In the genomic region with DNA sequence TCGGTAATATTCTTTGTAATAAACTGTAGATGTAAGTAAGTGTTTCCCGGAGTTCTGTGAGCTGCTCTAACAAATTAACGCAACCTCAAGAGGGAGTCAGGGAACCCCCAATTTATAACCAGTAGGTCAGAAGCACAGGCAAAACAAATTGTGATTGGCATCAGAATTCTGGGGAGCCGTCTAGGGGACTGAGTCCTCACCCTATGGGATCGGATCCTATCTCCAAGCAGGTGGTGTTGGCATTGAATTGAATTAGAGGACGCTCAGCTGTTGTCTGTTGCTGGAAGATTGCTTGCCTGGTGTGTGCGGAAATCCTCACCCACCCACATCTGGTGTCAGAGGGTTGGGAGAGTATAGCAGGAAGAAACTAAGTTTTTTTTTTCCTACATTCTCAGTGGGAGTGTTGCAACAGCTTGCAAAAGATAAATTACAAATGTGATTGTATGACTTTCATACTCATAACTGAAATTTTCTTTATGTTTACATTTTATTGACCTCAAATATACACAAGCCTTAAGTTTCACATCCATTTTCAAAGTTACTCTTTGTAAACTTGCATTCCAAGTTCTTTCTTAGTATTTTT, we compare ENCODE assay signal across 16 cellular contexts. TPM values are rescaled to one million over a fixed set of nuclear protein-coding genes. Genes with fewer than 3 reads are reported as not detected.
DNase-seq lines count a peak whose midpoint lies in the region; ATAC-seq and TF ChIP-seq lines count a peak whose summit lies in the region.
"Had no signal": no experiment of that assay in that cellular context is flagged by ENCODE, and none has a peak within 500 bp of the region (broad histone marks: within the 10 kb centered on the region; RNA-seq: fewer than 3 reads in every experiment).

No MANE protein-coding gene starts in this region.

- H3K4me1 ChIP-seq in PC-9 (replicated peaks; ENCODE audit: insufficient read depth) = peaks cover 47% of the 10 kb centered on the region

- CTCF ChIA-PET in PC-9 (lab: Charles Lee) = no interaction called here

- intact Hi-C loops in PC-9 (cut with micrococcal nuclease; ENCODE audit: unreplicated experiment) = no loop called here

- no peaks in the 10 kb centered on the region for H4K20me1 ChIP-seq in PC-9 (ENCODE audit: insufficient read depth)

- H3K9me2 ChIP-seq in PC-9 (ENCODE audit: insufficient read depth) = no peaks in the 10 kb centered on the region

- TF ChIP-seq CTCF in PC-9 (conservative IDR thresholded peaks at IDR 0.05) = no peak
- TF ChIP-seq CTCF in type B pancreatic cell (conservative IDR thresholded peaks at IDR 0.05) = no peak

- peaks cover 3% of the 10 kb centered on the region for H3K36me3 Mint-ChIP-seq in type B pancreatic cell

- no peaks in the 10 kb centered on the region for H3K36me3 ChIP-seq in PC-9 (ENCODE audit: low read depth)

- H3K4me1 Mint-ChIP-seq in type B pancreatic cell (ENCODE audit: unreplicated experiment) = peaks cover 3% of the 10 kb centered on the region

- no peaks in the 10 kb centered on the region for H3K79me2 ChIP-seq in PC-9 (ENCODE audit: low read depth)

- no peaks in the 10 kb centered on the region for H3K9me3 ChIP-seq in PC-9 (ENCODE audit: insufficient read depth, low read depth)

- peak overlapping the region; percentile 41 for H3K4me3 Mint-ChIP-seq in type B pancreatic cell
- H3K4me3 Mint-ChIP-seq: activated T-cell treated with anti-CD3 and anti-CD28 coated beads, Interleukin-2, amount 50 U/mL, for 24 hours had no signal

- no peaks in the 10 kb centered on the region for H3K27me3 ChIP-seq in PC-9 (ENCODE audit: insufficient read depth, low read depth)

- H3K27ac Mint-ChIP-seq in type B pancreatic cell = peak overlapping the region; percentile 90
- H3K27ac Mint-ChIP-seq: activated T-cell treated with anti-CD3 and anti-CD28 coated beads, Interleukin-2, amount 50 U/mL, for 24 hours; nephron had no signal

- peak overlapping the region; percentile 39; the same call in 1 of the 2 replicates for H3K27ac ChIP-seq in PC-9
- H3K27ac ChIP-seq: skin epidermis had no signal

- H3K27me3 Mint-ChIP-seq in type B pancreatic cell = peaks cover 4% of the 10 kb centered on the region

- H3F3A ChIP-seq in PC-9 (ENCODE audit: insufficient read depth, low read depth) = peaks cover 19% of the 10 kb centered on the region; the same call in 1 of the 2 replicates

- POLR2A ChIA-PET in PC-9 (lab: Charles Lee; ENCODE audit: unreplicated experiment) = no interaction called here

- ATAC-seq in GM18517 (IDR thresholded peaks at IDR 0.05; ENCODE audit: unreplicated experiment) = no peak
- ATAC-seq: GM12878 had no signal

- no peak overlapping the region for H2AFZ ChIP-seq in PC-9

- H3K4me3 ChIP-seq in PC-9 = no peak overlapping the region
- H3K4me3 ChIP-seq: GM12878, skin epidermis had no signal

- no TSS peak for BruUV-seq in PC-9 (replicated peaks; lab: Mats Ljungman, UMichigan)

- H3K9me3 Mint-ChIP-seq in type B pancreatic cell = no peaks in the 10 kb centered on the region
- H3K9me3 Mint-ChIP-seq: activated T-cell treated with anti-CD3 and anti-CD28 coated beads, Interleukin-2, amount 50 U/mL, for 24 hours; nephron had no signal

- H3K4me2 ChIP-seq in PC-9 = 0 out of 2 replicates have a peak overlapping the region, but pooled peaks have one; percentile 2

- DNase-seq in SIG-M5 treated with dmso at 0.1 percent for 504 hours (lab: John Stamatoyannopoulos, UW; ENCODE audit: unreplicated experiment) = peak; percentile 57
- DNase-seq in SIG-M5 (lab: John Stamatoyannopoulos, UW) = no peak
- no peak for DNase-seq in PC-9
- DNase-seq in fibroblast of the conjunctiva (ENCODE audit: low read depth) = peak; percentile 38
- DNase-seq in type B pancreatic cell (ENCODE audit: extremely low spot score, unreplicated experiment) = no peak
- DNase-seq in stimulated activated CD4-positive, alpha-beta T cell treated with anti-CD3 and anti-CD28 coated beads, Interleukin-12 subunit alpha, Interleukin-12 subunit beta, amount 100 ng/mL, for 4 hours = no peak
- DNase-seq in mucosa of gallbladder (ENCODE audit: low spot score) = no peak
- DNase-seq: activated T-cell treated with anti-CD3 and anti-CD28 coated beads, Interleukin-2, amount 50 U/mL, for 24 hours; amniotic stem cell; glutamatergic neuron had no signal

RNA-seq across cellular contexts. Expression of a gene that starts 5.5 kb away (rescaled TPM):
- total RNA-seq in PC-9 (2021) = 2.6 and 4.2 TPM in 2 replicates
- 0.68 and 3.4 TPM in 2 replicates for total RNA-seq in type B pancreatic cell (ENCODE audit: low replicate concordance)
- 0.86 TPM for total RNA-seq in mucosa of gallbladder
- total RNA-seq: dermis microvascular lymphatic vessel endothelial cell, GM12878, LHCN-M2 had no signal

RNA-seq across cellular contexts. Expression of a gene that starts 12.4 kb away (rescaled TPM):
- 20.2 and 22.4 TPM in 2 replicates for total RNA-seq in PC-9 (2021)
- 0.19 and 2.8 TPM in 2 replicates for total RNA-seq in type B pancreatic cell (ENCODE audit: low replicate concordance)
- 10.1 TPM for total RNA-seq in mucosa of gallbladder
- total RNA-seq: dermis microvascular lymphatic vessel endothelial cell, LHCN-M2 had no signal

RNA-seq across cellular contexts. Expression of a gene that starts 28.3 kb away (rescaled TPM):
- total RNA-seq in PC-9 (2021) (85.6 and 143 TPM in 2 replicates), type B pancreatic cell (ENCODE audit: low replicate concordance) (43.5 and 252 TPM in 2 replicates), mucosa of gallbladder (154 TPM)

RNA-seq across cellular contexts. Expression of a gene that starts 54.4 kb away (rescaled TPM):
- total RNA-seq in PC-9 (2021) (5.1 and 6.1 TPM in 2 replicates), type B pancreatic cell (ENCODE audit: low replicate concordance) (1.8 and 16.2 TPM in 2 replicates), mucosa of gallbladder (10.8 TPM)
- total RNA-seq: GM12878, LHCN-M2 had no signal

Comparison
In these comparisons a context has a peak if more than half of its experiments do, and no peak if none do; other contexts are left out.
1. DNase-seq: peak in SIG-M5 treated with dmso at 0.1 percent for 504 hours (single experiment) and fibroblast of the conjunctiva (single experiment); none in SIG-M5 (single experiment), PC-9 (0 of 2), type B pancreatic cell (single experiment), stimulated activated CD4-positive, alpha-beta T cell treated with anti-CD3 and anti-CD28 coated beads, Interleukin-12 subunit alpha, Interleukin-12 subunit beta, amount 100 ng/mL, for 4 hours (single experiment) and mucosa of gallbladder (single experiment).